ENCODE assay signal across 12 cellular contexts in genomic region chr12:58106185-58106584, GRCh38.
"Had no signal": no experiment of that assay in that cellular context is flagged by ENCODE, and none has a peak within 500 bp of the region (broad histone marks: within the 10 kb centered on the region; RNA-seq: fewer than 3 reads in every experiment).

No MANE protein-coding gene starts in this region.

- H3K36me3 ChIP-seq: lower lobe of right lung, ovary, tibial nerve, uterus, WERI-Rb-1 had no signal

- H3K4me1 ChIP-seq: lower lobe of right lung, tibial nerve, uterus had no signal

- H3K9me3 ChIP-seq: lower lobe of right lung, uterus had no signal

- H3K27me3 ChIP-seq: ovary, tibial nerve, uterus had no signal

- DNase-seq: activated CD4-positive, alpha-beta T cell treated with anti-CD3 and anti-CD28 coated beads, Interleukin-2, amount 50 U/mL, for 48 hours; activated naive CD4-positive, alpha-beta T cell treated with anti-CD3 and anti-CD28 coated beads, Interleukin-2, amount 10 ng/mL, durations not matched to agents 7 days and 5 days; activated T-cell treated with anti-CD3 and anti-CD28 coated beads, Interleukin-2, amount 50 U/mL, for 24 hours; kidney glomerular epithelial cell; lower lobe of right lung; naive B cell; ovary; stimulated activated CD4-positive, alpha-beta T cell treated with anti-CD3 and anti-CD28 coated beads, Interleukin-2, amount 100 ng/mL, for 48 hours; stimulated activated naive B cell treated with anti-CD40 and anti-IgM and Interleukin-4, amounts not matched to agents 10 μg/mL and 1 μg/mL and 100 μg/mL, for 72 hours; uterus; WERI-Rb-1 had no signal

- H3K4me3 ChIP-seq: lower lobe of right lung, ovary, tibial nerve, uterus had no signal

- H3K27ac ChIP-seq: lower lobe of right lung, ovary, tibial nerve, uterus, WERI-Rb-1 had no signal
